ENCODE assay signal across 20 cellular contexts in genomic region chr17:45233423-45233924, GRCh38. TPM values are rescaled to one million over a fixed set of nuclear protein-coding genes. Genes with fewer than 3 reads are reported as not detected.
DNase-seq lines count a peak whose midpoint lies in the region; ATAC-seq and TF ChIP-seq lines count a peak whose summit lies in the region.
"Had no signal": no experiment of that assay in that cellular context is flagged by ENCODE, and none has a peak within 500 bp of the region (broad histone marks: within the 10 kb centered on the region; RNA-seq: fewer than 3 reads in every experiment).

No MANE protein-coding gene starts in this region.

- H3K27me3 Mint-ChIP-seq in T-helper 1 cell treated with Interleukin-12 subunit alpha and Interleukin-12 subunit beta and Interleukin-4 antibody, amounts not matched to agents 30 μg/mL and 1 μg/mL, for 36 hours (ENCODE audit: low read depth), result no peaks in the 10 kb centered on the region
- H3K27me3 Mint-ChIP-seq in CD4-positive, alpha-beta memory T cell, result no peaks in the 10 kb centered on the region
- H3K27me3 Mint-ChIP-seq in activated T-helper 17 cell treated with anti-CD3 and anti-CD28 coated beads, Interleukin-2, amount 50 U/mL, for 72 hours, result no peaks in the 10 kb centered on the region
- H3K27me3 Mint-ChIP-seq in naive thymus-derived CD4-positive, alpha-beta T cell, result no peaks in the 10 kb centered on the region
- H3K27me3 Mint-ChIP-seq in glutamatergic neuron (ENCODE audit: unreplicated experiment), result peaks cover 10% of the 10 kb centered on the region

- H3K4me1 Mint-ChIP-seq in T-helper 1 cell treated with Interleukin-12 subunit alpha and Interleukin-12 subunit beta and Interleukin-4 antibody, amounts not matched to agents 30 μg/mL and 1 μg/mL, for 36 hours (ENCODE audit: low read depth), result peaks cover 60% of the 10 kb centered on the region
- peaks cover 50 to 84% (median 67%) of the 10 kb centered on the region in 4 donors for H3K4me1 Mint-ChIP-seq in CD4-positive, alpha-beta memory T cell
- peaks cover 45% of the 10 kb centered on the region for H3K4me1 Mint-ChIP-seq in activated T-helper 17 cell treated with anti-CD3 and anti-CD28 coated beads, Interleukin-2, amount 50 U/mL, for 72 hours
- H3K4me1 Mint-ChIP-seq in naive thymus-derived CD4-positive, alpha-beta T cell, result peaks cover 56 to 83% (median 76%) of the 10 kb centered on the region in 7 donors
- peaks cover 21% of the 10 kb centered on the region for H3K4me1 Mint-ChIP-seq in glutamatergic neuron (ENCODE audit: low read depth, unreplicated experiment)

- H3K27me3 ChIP-seq in CD4-positive, alpha-beta memory T cell (ENCODE audit: insufficient read depth, low read length), result no peaks in the 10 kb centered on the region
- H3K27me3 ChIP-seq in naive thymus-derived CD4-positive, alpha-beta T cell (ENCODE audit: control insufficient read depth in 2 of 2, insufficient read depth in 2 of 2, low read length in 2 of 2), result no peaks in the 10 kb centered on the region
- H3K27me3 ChIP-seq: foreskin keratinocyte had no signal

- no peak overlapping the region for H3K4me3 ChIP-seq in CD4-positive, alpha-beta memory T cell (ENCODE audit: low read length in 2 of 2)
- H3K4me3 ChIP-seq in naive thymus-derived CD4-positive, alpha-beta T cell (ENCODE audit: low read length), result no peak overlapping the region
- H3K4me3 ChIP-seq: SK-N-MC, smooth muscle cell, tibial artery had no signal

- ATAC-seq in activated T-helper 17 cell treated with anti-CD3 and anti-CD28 coated beads, Interleukin-2, amount 50 U/mL, for 72 hours (replicated peaks), result no peak
- ATAC-seq in naive thymus-derived CD4-positive, alpha-beta T cell, result no peak
- ATAC-seq: foreskin keratinocyte had no signal

- peaks cover 76% of the 10 kb centered on the region for H3K4me1 ChIP-seq in CD4-positive, alpha-beta memory T cell (ENCODE audit: insufficient read depth, low read length)
- H3K4me1 ChIP-seq in naive thymus-derived CD4-positive, alpha-beta T cell (ENCODE audit: control insufficient read depth in 2 of 2, insufficient read depth in 2 of 2, low read length in 2 of 2), result peaks cover 50 to 60% of the 10 kb centered on the region in 2 donors
- H3K4me1 ChIP-seq: foreskin keratinocyte, tibial artery had no signal

- POLR2A ChIA-PET in CD4-positive, alpha-beta memory T cell (lab: Charles Lee; ENCODE audit: partially characterized antibody), result interaction anchor here (0.8 to 30.3 kb wide), 3 partner anchors 8 to 40 kb away, joined by 3 to 1143 read pairs (median 1143); partner anchors contain the start of gene FMNL1
- POLR2A ChIA-PET in naive thymus-derived CD4-positive, alpha-beta T cell (lab: Charles Lee), result interaction anchor here (1.3 to 34.3 kb wide), 3 partner anchors 8 to 44 kb away, joined by 3 to 851 read pairs (median 851); partner anchors contain the start of gene FMNL1

- H3K4me3 Mint-ChIP-seq in T-helper 1 cell treated with Interleukin-12 subunit alpha and Interleukin-12 subunit beta and Interleukin-4 antibody, amounts not matched to agents 30 μg/mL and 1 μg/mL, for 36 hours, result no peak overlapping the region
- H3K4me3 Mint-ChIP-seq in CD4-positive, alpha-beta memory T cell, result peak overlapping the region in 2 of 8 donors; percentile 24 to 59
- H3K4me3 Mint-ChIP-seq in activated T-helper 17 cell treated with anti-CD3 and anti-CD28 coated beads, Interleukin-2, amount 50 U/mL, for 72 hours, result peak overlapping the region; percentile 92
- H3K4me3 Mint-ChIP-seq in naive thymus-derived CD4-positive, alpha-beta T cell, result peak overlapping the region in 3 of 10 donors; percentile 17 to 68 (median 17)
- H3K4me3 Mint-ChIP-seq in glutamatergic neuron (ENCODE audit: unreplicated experiment), result no peak overlapping the region
- H3K4me3 Mint-ChIP-seq: nephron progenitor cell had no signal

- intact Hi-C loops in CD4-positive, alpha-beta memory T cell (cut with micrococcal nuclease), result no loop called here
- intact Hi-C loops in naive thymus-derived CD4-positive, alpha-beta T cell (cut with micrococcal nuclease), result no loop called here

- TF ChIP-seq CTCF in glutamatergic neuron (IDR thresholded peaks at IDR 0.05; ENCODE audit: partially characterized antibody, unreplicated experiment), result no peak

- peaks cover 61% of the 10 kb centered on the region for H3K36me3 ChIP-seq in CD4-positive, alpha-beta memory T cell (ENCODE audit: insufficient read depth, low read length)
- peaks cover 13 to 51% (median 21%) of the 10 kb centered on the region in 3 experiments for H3K36me3 ChIP-seq in naive thymus-derived CD4-positive, alpha-beta T cell (ENCODE audit: control insufficient read depth in 2 of 3, insufficient read depth in 3 of 3, low read length in 3 of 3)
- H3K36me3 ChIP-seq: tibial artery had no signal

- CTCF ChIA-PET in CD4-positive, alpha-beta memory T cell (lab: Charles Lee; ENCODE audit: partially characterized antibody), result interaction anchor here (0.6 to 14.0 kb wide), 5 partner anchors 7 to 98 kb away, joined by 3 to 449 read pairs (median 7); partner anchors contain the start of genes ACBD4 and FMNL1
- CTCF ChIA-PET in naive thymus-derived CD4-positive, alpha-beta T cell (lab: Charles Lee), result interaction anchor here (1.0 to 11.7 kb wide), 4 partner anchors 13 to 73 kb away, joined by 3 to 397 read pairs (median 16); partner anchors contain the start of genes FMNL1 and HEXIM2

- DNase-seq in T-helper 1 cell (no peak), D341Med (ENCODE audit: low spot score) (no peak), ureter (ENCODE audit: low spot score) (no peak), glutamatergic neuron (no peak)
- no peak for DNase-seq in CD4-positive, alpha-beta memory T cell
- DNase-seq in naive thymus-derived CD4-positive, alpha-beta T cell, result no peak
- DNase-seq: activated gamma-delta T cell, foreskin keratinocyte, mesenchymal stem cell, NCI-H1417 treated with DMSO at 0.1 percent for 48 hours, NCI-H82, nephron progenitor cell, tibial artery had no signal

- H3K9me3 Mint-ChIP-seq in T-helper 1 cell treated with Interleukin-12 subunit alpha and Interleukin-12 subunit beta and Interleukin-4 antibody, amounts not matched to agents 30 μg/mL and 1 μg/mL, for 36 hours, result no peaks in the 10 kb centered on the region
- no peaks in the 10 kb centered on the region for H3K9me3 Mint-ChIP-seq in CD4-positive, alpha-beta memory T cell
- H3K9me3 Mint-ChIP-seq in activated T-helper 17 cell treated with anti-CD3 and anti-CD28 coated beads, Interleukin-2, amount 50 U/mL, for 72 hours, result no peaks in the 10 kb centered on the region
- H3K9me3 Mint-ChIP-seq in naive thymus-derived CD4-positive, alpha-beta T cell, result no peaks in the 10 kb centered on the region
- H3K9me3 Mint-ChIP-seq in glutamatergic neuron (ENCODE audit: unreplicated experiment), result peaks cover 6% of the 10 kb centered on the region
- H3K9me3 Mint-ChIP-seq: nephron progenitor cell had no signal

- peak overlapping the region; percentile 67 for H3K27ac Mint-ChIP-seq in T-helper 1 cell treated with Interleukin-12 subunit alpha and Interleukin-12 subunit beta and Interleukin-4 antibody, amounts not matched to agents 30 μg/mL and 1 μg/mL, for 36 hours
- peak overlapping the region; percentile 79 to 99 (median 84) for H3K27ac Mint-ChIP-seq in CD4-positive, alpha-beta memory T cell
- peak overlapping the region; percentile 99 for H3K27ac Mint-ChIP-seq in activated T-helper 17 cell treated with anti-CD3 and anti-CD28 coated beads, Interleukin-2, amount 50 U/mL, for 72 hours
- peak overlapping the region; percentile 65 to 100 (median 85) for H3K27ac Mint-ChIP-seq in naive thymus-derived CD4-positive, alpha-beta T cell
- no peak overlapping the region for H3K27ac Mint-ChIP-seq in glutamatergic neuron (ENCODE audit: unreplicated experiment)
- H3K27ac Mint-ChIP-seq: nephron progenitor cell had no signal

- H3K27ac ChIP-seq in CD4-positive, alpha-beta memory T cell (ENCODE audit: low read depth, low read length), result peak overlapping the region; percentile 35
- H3K27ac ChIP-seq in naive thymus-derived CD4-positive, alpha-beta T cell (ENCODE audit: low read depth, low read length), result peak overlapping the region; percentile 42
- H3K27ac ChIP-seq: 22Rv1, foreskin keratinocyte, SK-N-MC, tibial artery had no signal

- H3K36me3 Mint-ChIP-seq in T-helper 1 cell treated with Interleukin-12 subunit alpha and Interleukin-12 subunit beta and Interleukin-4 antibody, amounts not matched to agents 30 μg/mL and 1 μg/mL, for 36 hours (ENCODE audit: low read depth), result peaks cover 45% of the 10 kb centered on the region
- H3K36me3 Mint-ChIP-seq in CD4-positive, alpha-beta memory T cell, result peaks cover 23 to 70% of the 10 kb centered on the region in 2 donors
- H3K36me3 Mint-ChIP-seq in activated T-helper 17 cell treated with anti-CD3 and anti-CD28 coated beads, Interleukin-2, amount 50 U/mL, for 72 hours (ENCODE audit: low read depth), result peaks cover 98% of the 10 kb centered on the region
- H3K36me3 Mint-ChIP-seq in naive thymus-derived CD4-positive, alpha-beta T cell, result peaks cover 8 to 30% (median 15%) of the 10 kb centered on the region in 5 donors
- peaks cover 5% of the 10 kb centered on the region for H3K36me3 Mint-ChIP-seq in glutamatergic neuron (ENCODE audit: unreplicated experiment)

- no peaks in the 10 kb centered on the region for H3K9me3 ChIP-seq in CD4-positive, alpha-beta memory T cell (ENCODE audit: control insufficient read depth in 1 of 2, low read length in 2 of 2)
- H3K9me3 ChIP-seq in naive thymus-derived CD4-positive, alpha-beta T cell (ENCODE audit: control insufficient read depth in 2 of 3, low read length in 3 of 3), result no peaks in the 10 kb centered on the region
- H3K9me3 ChIP-seq: tibial artery had no signal

RNA-seq across cellular contexts. Expression of gene FMNL1, which starts 11.8 kb away (rescaled TPM):
- 100 to 1,000 TPM; 403 to 405 TPM for total RNA-seq in CD4-positive, alpha-beta memory T cell
- polyA plus RNA-seq in CD4-positive, alpha-beta memory T cell, result 10 to 100 TPM in 1 of 2 donors, 1 to 10 TPM in 1; 8.1 to 64.4 TPM
- total RNA-seq in activated T-helper 17 cell treated with anti-CD3 and anti-CD28 coated beads, Interleukin-2, amount 50 U/mL, for 72 hours, result 100 to 1,000 TPM; 262 to 496 TPM
- 100 to 1,000 TPM; 324 to 595 (median 396) TPM for total RNA-seq in naive thymus-derived CD4-positive, alpha-beta T cell
- 10 to 100 TPM; 19.0 to 36.4 TPM for polyA plus RNA-seq in naive thymus-derived CD4-positive, alpha-beta T cell
- 19.4 TPM for total RNA-seq in ureter
- 24.2 TPM for total RNA-seq in glutamatergic neuron (ENCODE audit: unreplicated experiment)

RNA-seq across cellular contexts. Expression of gene SPATA32, which starts 28.4 kb away (rescaled TPM):
- under 1 TPM; 0.22 to 0.41 TPM for total RNA-seq in CD4-positive, alpha-beta memory T cell
- under 1 TPM; 0.25 to 0.49 TPM for polyA plus RNA-seq in CD4-positive, alpha-beta memory T cell
- total RNA-seq in activated T-helper 17 cell treated with anti-CD3 and anti-CD28 coated beads, Interleukin-2, amount 50 U/mL, for 72 hours, result under 1 TPM; 0.13 to 0.32 TPM
- 1 to 10 TPM in 1 of 5 experiments, under 1 TPM in 3, not detected in 1; 0.12 to 1.1 (median 0.58) TPM for total RNA-seq in naive thymus-derived CD4-positive, alpha-beta T cell
- under 1 TPM; 0.31 to 0.59 TPM for polyA plus RNA-seq in naive thymus-derived CD4-positive, alpha-beta T cell
- total RNA-seq in ureter (not detected), glutamatergic neuron (ENCODE audit: unreplicated experiment) (not detected)
- total RNA-seq: foreskin keratinocyte, kidney epithelial cell, pulmonary artery endothelial cell, smooth muscle cell had no signal
- polyA plus RNA-seq: foreskin keratinocyte, smooth muscle cell had no signal

Comparison
In these comparisons a context has a peak if more than half of its experiments do, and no peak if none do; other contexts are left out.
1. RNA of gene FMNL1, which starts 11.8 kb away (total RNA-seq): 262 to 496 TPM in activated T-helper 17 cell treated with anti-CD3 and anti-CD28 coated beads, Interleukin-2, amount 50 U/mL, for 72 hours, 403 to 405 TPM in CD4-positive, alpha-beta memory T cell and 324 to 595 TPM in naive thymus-derived CD4-positive, alpha-beta T cell; 24.2 TPM in glutamatergic neuron (single experiment) and 19.4 TPM in ureter (single experiment); every median in the first group is over 10 times any median in the second.